Comparison of ENCODE assay signal across 10 cellular contexts in the genomic region with DNA sequence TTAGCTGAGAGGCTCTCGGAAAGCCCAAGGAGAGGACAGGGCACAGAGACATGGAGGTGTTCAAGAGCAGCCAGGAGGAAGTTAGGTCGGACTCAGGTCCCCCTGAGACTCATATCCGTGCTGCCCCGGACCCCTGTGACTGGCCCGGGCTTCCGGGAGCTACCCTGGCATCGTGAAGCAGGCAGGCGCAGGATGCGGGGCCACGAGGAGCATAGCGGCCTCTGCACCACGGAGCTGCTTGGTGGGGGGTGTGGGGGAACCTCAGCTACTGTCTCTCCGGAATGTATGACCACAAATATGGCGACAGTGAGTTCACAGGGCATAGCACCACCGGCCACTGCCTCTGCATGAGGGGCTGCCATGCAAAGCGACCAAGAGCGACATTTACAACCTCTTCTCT.
"Had no signal": no experiment of that assay in that cellular context is flagged by ENCODE, and none has a peak within 500 bp of the region (broad histone marks: within the 10 kb centered on the region; RNA-seq: fewer than 3 reads in every experiment).

No MANE protein-coding gene starts in this region.

- H3K4me1 ChIP-seq: HAP-1 had no signal

- H3K36me3 ChIP-seq: HAP-1 had no signal

- H3K27ac ChIP-seq: GM23248, HL-60 had no signal

- H3K4me3 Mint-ChIP-seq: HFFc6, IgD-negative memory B cell had no signal

- H3K4me3 ChIP-seq: GM23248, HAP-1 had no signal

- H3K9me3 Mint-ChIP-seq: HFFc6, IgD-negative memory B cell had no signal

- ATAC-seq: HCT116, HepG2 had no signal

- H3K9me3 ChIP-seq: HAP-1 had no signal

- DNase-seq: GM23248, GOT3, H7, HFFc6, KBM-7 had no signal

- H3K27ac Mint-ChIP-seq: HFFc6, IgD-negative memory B cell had no signal
